In the genomic region with DNA sequence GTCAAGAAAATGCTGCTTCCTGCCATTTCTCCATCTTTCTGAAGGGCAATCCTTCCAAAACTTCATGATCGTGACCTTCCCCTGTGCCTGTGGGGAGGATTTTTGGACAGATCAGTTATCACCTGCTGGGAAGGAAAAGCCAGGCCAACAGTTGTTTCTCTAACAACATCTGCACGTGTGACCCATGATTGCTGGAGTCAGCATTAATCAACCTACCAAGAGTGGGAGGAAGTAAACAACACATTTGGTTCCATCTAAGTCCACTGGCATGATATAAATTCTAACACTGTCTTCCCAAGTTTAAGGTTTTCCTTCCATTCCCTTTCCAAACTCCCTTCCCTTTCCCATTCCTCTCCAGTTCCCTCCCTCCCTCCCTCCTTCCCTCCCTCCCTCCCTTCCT, we compare ENCODE assay signal across 2 cellular contexts.
TF ChIP-seq lines count a peak whose summit lies in the region.

No MANE protein-coding gene starts in this region.

TF ChIP-seq in HepG2, 621 proteins besides CTCF, POLR2A, EP300 and RAD21 (continues in another document):
- TF ChIP-seq, protein P1, sequence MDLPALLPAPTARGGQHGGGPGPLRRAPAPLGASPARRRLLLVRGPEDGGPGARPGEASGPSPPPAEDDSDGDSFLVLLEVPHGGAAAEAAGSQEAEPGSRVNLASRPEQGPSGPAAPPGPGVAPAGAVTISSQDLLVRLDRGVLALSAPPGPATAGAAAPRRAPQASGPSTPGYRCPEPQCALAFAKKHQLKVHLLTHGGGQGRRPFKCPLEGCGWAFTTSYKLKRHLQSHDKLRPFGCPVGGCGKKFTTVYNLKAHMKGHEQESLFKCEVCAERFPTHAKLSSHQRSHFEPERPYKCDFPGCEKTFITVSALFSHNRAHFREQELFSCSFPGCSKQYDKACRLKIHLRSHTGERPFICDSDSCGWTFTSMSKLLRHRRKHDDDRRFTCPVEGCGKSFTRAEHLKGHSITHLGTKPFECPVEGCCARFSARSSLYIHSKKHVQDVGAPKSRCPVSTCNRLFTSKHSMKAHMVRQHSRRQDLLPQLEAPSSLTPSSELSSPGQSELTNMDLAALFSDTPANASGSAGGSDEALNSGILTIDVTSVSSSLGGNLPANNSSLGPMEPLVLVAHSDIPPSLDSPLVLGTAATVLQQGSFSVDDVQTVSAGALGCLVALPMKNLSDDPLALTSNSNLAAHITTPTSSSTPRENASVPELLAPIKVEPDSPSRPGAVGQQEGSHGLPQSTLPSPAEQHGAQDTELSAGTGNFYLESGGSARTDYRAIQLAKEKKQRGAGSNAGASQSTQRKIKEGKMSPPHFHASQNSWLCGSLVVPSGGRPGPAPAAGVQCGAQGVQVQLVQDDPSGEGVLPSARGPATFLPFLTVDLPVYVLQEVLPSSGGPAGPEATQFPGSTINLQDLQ (CRISPR knock-in tag; IDR thresholded peaks at IDR 0.05) = no peak
- TF ChIP-seq, protein P2, sequence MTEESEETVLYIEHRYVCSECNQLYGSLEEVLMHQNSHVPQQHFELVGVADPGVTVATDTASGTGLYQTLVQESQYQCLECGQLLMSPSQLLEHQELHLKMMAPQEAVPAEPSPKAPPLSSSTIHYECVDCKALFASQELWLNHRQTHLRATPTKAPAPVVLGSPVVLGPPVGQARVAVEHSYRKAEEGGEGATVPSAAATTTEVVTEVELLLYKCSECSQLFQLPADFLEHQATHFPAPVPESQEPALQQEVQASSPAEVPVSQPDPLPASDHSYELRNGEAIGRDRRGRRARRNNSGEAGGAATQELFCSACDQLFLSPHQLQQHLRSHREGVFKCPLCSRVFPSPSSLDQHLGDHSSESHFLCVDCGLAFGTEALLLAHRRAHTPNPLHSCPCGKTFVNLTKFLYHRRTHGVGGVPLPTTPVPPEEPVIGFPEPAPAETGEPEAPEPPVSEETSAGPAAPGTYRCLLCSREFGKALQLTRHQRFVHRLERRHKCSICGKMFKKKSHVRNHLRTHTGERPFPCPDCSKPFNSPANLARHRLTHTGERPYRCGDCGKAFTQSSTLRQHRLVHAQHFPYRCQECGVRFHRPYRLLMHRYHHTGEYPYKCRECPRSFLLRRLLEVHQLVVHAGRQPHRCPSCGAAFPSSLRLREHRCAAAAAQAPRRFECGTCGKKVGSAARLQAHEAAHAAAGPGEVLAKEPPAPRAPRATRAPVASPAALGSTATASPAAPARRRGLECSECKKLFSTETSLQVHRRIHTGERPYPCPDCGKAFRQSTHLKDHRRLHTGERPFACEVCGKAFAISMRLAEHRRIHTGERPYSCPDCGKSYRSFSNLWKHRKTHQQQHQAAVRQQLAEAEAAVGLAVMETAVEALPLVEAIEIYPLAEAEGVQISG (CRISPR knock-in tag; IDR thresholded peaks at IDR 0.05) = no peak
- TF ChIP-seq YEATS4 (CRISPR knock-in tag; IDR thresholded peaks at IDR 0.05; ENCODE audit: borderline replicate concordance) (no peak), CEBPG (CRISPR knock-in tag; IDR thresholded peaks at IDR 0.05) (no peak), MED8 (CRISPR knock-in tag; IDR thresholded peaks at IDR 0.05; ENCODE audit: insufficient replicate concordance) (no peak)
- TF ChIP-seq, protein P3, sequence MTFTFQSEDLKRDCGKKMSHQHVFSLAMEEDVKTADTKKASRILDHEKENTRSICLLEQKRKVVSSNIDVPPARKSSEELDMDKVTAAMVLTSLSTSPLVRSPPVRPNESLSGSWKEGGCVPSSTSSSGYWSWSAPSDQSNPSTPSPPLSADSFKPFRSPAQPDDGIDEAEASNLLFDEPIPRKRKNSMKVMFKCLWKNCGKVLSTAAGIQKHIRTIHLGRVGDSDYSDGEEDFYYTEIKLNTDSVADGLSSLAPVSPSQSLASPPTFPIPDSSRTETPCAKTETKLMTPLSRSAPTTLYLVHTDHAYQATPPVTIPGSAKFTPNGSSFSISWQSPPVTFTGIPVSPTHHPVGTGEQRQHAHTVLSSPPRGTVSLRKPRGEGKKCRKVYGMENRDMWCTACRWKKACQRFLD (CRISPR knock-in tag; IDR thresholded peaks at IDR 0.05; ENCODE audit: borderline replicate concordance) = no peak
- TF ChIP-seq, protein P4, sequence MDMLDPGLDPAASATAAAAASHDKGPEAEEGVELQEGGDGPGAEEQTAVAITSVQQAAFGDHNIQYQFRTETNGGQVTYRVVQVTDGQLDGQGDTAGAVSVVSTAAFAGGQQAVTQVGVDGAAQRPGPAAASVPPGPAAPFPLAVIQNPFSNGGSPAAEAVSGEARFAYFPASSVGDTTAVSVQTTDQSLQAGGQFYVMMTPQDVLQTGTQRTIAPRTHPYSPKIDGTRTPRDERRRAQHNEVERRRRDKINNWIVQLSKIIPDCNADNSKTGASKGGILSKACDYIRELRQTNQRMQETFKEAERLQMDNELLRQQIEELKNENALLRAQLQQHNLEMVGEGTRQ (IDR thresholded peaks at IDR 0.05; ENCODE audit: low read depth, low read length) = no peak
- TF ChIP-seq, protein P4 (CRISPR knock-in tag; IDR thresholded peaks at IDR 0.05; ENCODE audit: borderline replicate concordance) = no peak

TF ChIP-seq in K562, 482 proteins besides CTCF, POLR2A, EP300 and RAD21:
- TF ChIP-seq, protein P5, sequence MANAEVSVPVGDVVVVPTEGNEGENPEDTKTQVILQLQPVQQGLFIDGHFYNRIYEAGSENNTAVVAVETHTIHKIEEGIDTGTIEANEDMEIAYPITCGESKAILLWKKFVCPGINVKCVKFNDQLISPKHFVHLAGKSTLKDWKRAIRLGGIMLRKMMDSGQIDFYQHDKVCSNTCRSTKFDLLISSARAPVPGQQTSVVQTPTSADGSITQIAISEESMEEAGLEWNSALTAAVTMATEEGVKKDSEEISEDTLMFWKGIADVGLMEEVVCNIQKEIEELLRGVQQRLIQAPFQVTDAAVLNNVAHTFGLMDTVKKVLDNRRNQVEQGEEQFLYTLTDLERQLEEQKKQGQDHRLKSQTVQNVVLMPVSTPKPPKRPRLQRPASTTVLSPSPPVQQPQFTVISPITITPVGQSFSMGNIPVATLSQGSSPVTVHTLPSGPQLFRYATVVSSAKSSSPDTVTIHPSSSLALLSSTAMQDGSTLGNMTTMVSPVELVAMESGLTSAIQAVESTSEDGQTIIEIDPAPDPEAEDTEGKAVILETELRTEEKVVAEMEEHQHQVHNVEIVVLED (CRISPR knock-in tag; IDR thresholded peaks at IDR 0.05) = no peak
- 0 out of 2 replicates have a peak, but pooled peaks have one; percentile 24 for TF ChIP-seq MAFG (tag; conservative IDR thresholded peaks at IDR 0.05)
- TF ChIP-seq NFIX (CRISPR knock-in tag; IDR thresholded peaks at IDR 0.05; ENCODE audit: low read depth) = no peak
